ENCODE assay signal across 8 cellular contexts in the genomic region with DNA sequence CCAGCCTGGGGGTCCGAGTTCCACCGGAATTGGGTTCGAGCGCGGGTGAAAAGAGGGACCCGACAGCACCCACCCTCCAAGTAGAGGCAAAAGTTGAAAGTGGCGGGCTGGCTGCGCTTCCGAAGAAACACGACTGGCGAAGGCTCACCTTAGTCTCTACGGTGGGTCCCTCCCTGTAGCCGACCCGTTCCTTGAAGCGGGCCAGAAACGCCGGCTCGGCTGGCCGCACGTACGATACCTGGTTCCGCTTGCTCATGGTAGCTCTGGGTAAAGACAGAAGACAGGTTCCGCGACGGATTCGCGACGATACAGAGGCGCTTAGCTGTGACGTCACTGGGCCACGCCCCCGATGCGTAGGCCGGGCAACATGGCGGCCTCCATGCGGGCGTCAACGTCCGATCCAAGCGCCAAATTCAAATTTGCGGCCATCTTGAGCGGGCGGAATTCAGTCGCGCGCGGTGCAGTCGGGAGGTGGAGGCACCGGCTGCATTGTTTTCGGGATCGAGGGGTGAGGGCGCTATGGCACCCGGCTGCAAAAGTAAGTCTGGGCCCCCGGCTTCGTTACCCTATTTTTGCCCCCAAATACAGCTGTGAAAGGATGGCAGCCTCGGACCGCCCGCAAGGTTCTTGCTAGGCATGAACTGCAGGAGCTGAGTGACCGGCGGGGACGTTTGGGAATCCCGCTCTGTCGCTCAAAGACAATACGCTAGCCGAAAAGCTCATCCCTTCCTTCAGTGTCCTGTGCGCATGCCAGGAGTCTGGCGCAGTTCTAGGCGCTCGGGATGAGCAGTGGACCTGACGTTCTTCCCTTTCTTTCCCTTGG.
A peak's percentile ranks its signal among the peaks of the same experiment; 100 is the strongest.
DNase-seq lines count a peak whose midpoint lies in the region; ATAC-seq lines count a peak whose summit lies in the region.

A gene (minus strand): TSS at position 273 of the 823 bp plus-strand sequence. CDS start 17 bp downstream, at position 256.
A gene with protein sequence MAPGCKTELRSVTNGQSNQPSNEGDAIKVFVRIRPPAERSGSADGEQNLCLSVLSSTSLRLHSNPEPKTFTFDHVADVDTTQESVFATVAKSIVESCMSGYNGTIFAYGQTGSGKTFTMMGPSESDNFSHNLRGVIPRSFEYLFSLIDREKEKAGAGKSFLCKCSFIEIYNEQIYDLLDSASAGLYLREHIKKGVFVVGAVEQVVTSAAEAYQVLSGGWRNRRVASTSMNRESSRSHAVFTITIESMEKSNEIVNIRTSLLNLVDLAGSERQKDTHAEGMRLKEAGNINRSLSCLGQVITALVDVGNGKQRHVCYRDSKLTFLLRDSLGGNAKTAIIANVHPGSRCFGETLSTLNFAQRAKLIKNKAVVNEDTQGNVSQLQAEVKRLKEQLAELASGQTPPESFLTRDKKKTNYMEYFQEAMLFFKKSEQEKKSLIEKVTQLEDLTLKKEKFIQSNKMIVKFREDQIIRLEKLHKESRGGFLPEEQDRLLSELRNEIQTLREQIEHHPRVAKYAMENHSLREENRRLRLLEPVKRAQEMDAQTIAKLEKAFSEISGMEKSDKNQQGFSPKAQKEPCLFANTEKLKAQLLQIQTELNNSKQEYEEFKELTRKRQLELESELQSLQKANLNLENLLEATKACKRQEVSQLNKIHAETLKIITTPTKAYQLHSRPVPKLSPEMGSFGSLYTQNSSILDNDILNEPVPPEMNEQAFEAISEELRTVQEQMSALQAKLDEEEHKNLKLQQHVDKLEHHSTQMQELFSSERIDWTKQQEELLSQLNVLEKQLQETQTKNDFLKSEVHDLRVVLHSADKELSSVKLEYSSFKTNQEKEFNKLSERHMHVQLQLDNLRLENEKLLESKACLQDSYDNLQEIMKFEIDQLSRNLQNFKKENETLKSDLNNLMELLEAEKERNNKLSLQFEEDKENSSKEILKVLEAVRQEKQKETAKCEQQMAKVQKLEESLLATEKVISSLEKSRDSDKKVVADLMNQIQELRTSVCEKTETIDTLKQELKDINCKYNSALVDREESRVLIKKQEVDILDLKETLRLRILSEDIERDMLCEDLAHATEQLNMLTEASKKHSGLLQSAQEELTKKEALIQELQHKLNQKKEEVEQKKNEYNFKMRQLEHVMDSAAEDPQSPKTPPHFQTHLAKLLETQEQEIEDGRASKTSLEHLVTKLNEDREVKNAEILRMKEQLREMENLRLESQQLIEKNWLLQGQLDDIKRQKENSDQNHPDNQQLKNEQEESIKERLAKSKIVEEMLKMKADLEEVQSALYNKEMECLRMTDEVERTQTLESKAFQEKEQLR (N-terminal part only) (plus strand): TSS at position 448 of the 823 bp plus-strand sequence. CDS start 72 bp downstream, at position 520.

- peaks cover 34% of the 10 kb centered on the region for H3K4me1 Mint-ChIP-seq in central memory CD8-positive, alpha-beta T cell

- peak within 1 kb of the TSS; percentile 87 for H3K4me3 Mint-ChIP-seq in central memory CD8-positive, alpha-beta T cell

- H3K36me3 Mint-ChIP-seq in central memory CD8-positive, alpha-beta T cell (ENCODE audit: insufficient read depth), result peaks cover 24% of the 10 kb centered on the region

- no peaks in the 10 kb centered on the region for H3K27me3 Mint-ChIP-seq in central memory CD8-positive, alpha-beta T cell

- ATAC-seq in GM19023 (IDR thresholded peaks at IDR 0.05; ENCODE audit: unreplicated experiment) (peak; percentile 83), HG03280 (IDR thresholded peaks at IDR 0.05; ENCODE audit: unreplicated experiment) (peak; percentile 92)
- peak; percentile 99 for ATAC-seq in central memory CD8-positive, alpha-beta T cell (replicated peaks; ENCODE audit: extremely low read depth, poor library complexity, severe bottlenecking)

- DNase-seq in AG08396 (ENCODE audit: low spot score) (peak; percentile 97), NCI-H345 (lab: John Stamatoyannopoulos, UW) (peak; percentile 96), iris pigment epithelial cell (ENCODE audit: low read depth) (peak; percentile 96)
- peak; percentile 93 to 97 (median 94) for DNase-seq in activated CD4-positive, CD25-positive, alpha-beta regulatory T cell (lab: John Stamatoyannopoulos, UW)
- peak; percentile 95 to 96 for DNase-seq in central memory CD8-positive, alpha-beta T cell (ENCODE audit: low spot score in 2 of 2)
- peak; percentile 99 for DNase-seq in stimulated activated CD4-positive, alpha-beta T cell treated with anti-CD3 and anti-CD28 coated beads, Interleukin-12 subunit alpha, Interleukin-12 subunit beta, amount 100 ng/mL, for 4 hours

- no peaks in the 10 kb centered on the region for H3K9me3 Mint-ChIP-seq in central memory CD8-positive, alpha-beta T cell

- H3K27ac Mint-ChIP-seq in central memory CD8-positive, alpha-beta T cell (ENCODE audit: low read depth), result peak within 1 kb of the TSS; percentile 93

Comparison
In these comparisons a context has a peak if more than half of its experiments do, and no peak if none do; other contexts are left out.
1. Peak in every context shown above with its lines: DNase-seq and ATAC-seq.